In the genomic region with DNA sequence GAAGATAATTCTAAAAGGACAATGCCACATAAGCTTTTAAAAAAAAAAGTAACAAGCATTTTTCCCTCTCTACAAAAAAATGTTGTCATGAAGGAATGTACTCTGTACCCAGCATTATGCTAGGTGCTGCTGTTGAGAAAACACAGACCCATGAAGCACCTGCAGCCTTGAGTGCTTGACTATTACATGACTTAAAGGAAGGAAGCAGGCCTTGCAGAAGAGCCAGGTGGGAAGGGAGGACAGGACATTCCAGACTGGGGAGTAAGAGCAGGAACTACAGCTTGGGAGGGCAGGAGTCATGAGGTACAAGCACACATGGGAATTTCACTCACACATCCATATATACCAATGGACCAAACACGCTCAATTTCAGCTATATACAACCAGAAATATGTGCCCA, we compare ENCODE assay signal across 15 cellular contexts. TPM values are rescaled to one million over a fixed set of nuclear protein-coding genes. Genes with fewer than 3 reads are reported as not detected.
"Had no signal": no experiment of that assay in that cellular context is flagged by ENCODE, and none has a peak within 500 bp of the region (broad histone marks: within the 10 kb centered on the region; RNA-seq: fewer than 3 reads in every experiment).

No MANE protein-coding gene starts in this region.

- H3K27me3 ChIP-seq: gastrocnemius medialis had no signal

- DNase-seq: activated CD4-positive, alpha-beta T cell treated with anti-CD3 and anti-CD28 coated beads, Interleukin-2, amount 10 ng/mL, durations not matched to agents 7 days and 5 days; activated CD8-positive, alpha-beta memory T cell treated with anti-CD3 and anti-CD28 coated beads, Interleukin-2, amount 50 U/mL, for 48 hours; activated gamma-delta T cell; activated T-cell treated with anti-CD3 and anti-CD28 coated beads, Interleukin-2, amount 50 U/mL, for 72 hours; effector memory CD4-positive, alpha-beta T cell; gastrocnemius medialis; heart left ventricle; nephron progenitor cell; right cardiac atrium; stimulated activated CD4-positive, alpha-beta T cell treated with anti-CD3 and anti-CD28 coated beads, Interleukin-15, amount 100 ng/mL, for 24 hours; stimulated activated CD4-positive, alpha-beta T cell treated with anti-CD3 and anti-CD28 coated beads, Interleukin-4, amount 100 ng/mL, for 1 hour; stimulated activated naive CD4-positive, alpha-beta T cell; substantia nigra had no signal

- H3K9me3 ChIP-seq: gastrocnemius medialis, heart left ventricle had no signal

- ATAC-seq: activated naive CD4-positive, alpha-beta T cell treated with anti-CD3 and anti-CD28 coated beads, Interleukin-2, amount 50 U/mL, for 72 hours; activated T-cell treated with anti-CD3 and anti-CD28 coated beads, Interleukin-2, amount 50 U/mL, for 72 hours; gastrocnemius medialis; heart left ventricle; right cardiac atrium had no signal

- H3K4me3 ChIP-seq: gastrocnemius medialis, heart left ventricle, skin epidermis had no signal

- H3K27ac ChIP-seq: gastrocnemius medialis, heart left ventricle had no signal

- H3K36me3 ChIP-seq: gastrocnemius medialis, heart left ventricle had no signal

RNA-seq across cellular contexts. Expression of gene TMEM98, which starts 54.8 kb away (rescaled TPM):
- total RNA-seq: activated naive CD4-positive, alpha-beta T cell treated with anti-CD3 and anti-CD28 coated beads, Interleukin-2, amount 50 U/mL, for 72 hours had no signal
